Comparison of ENCODE assay signal across 18 cellular contexts in genomic region chr2:170024721-170025120, GRCh38.
DNase-seq lines count a peak whose midpoint lies in the region; ATAC-seq lines count a peak whose summit lies in the region.
"Had no signal": no experiment of that assay in that cellular context is flagged by ENCODE, and none has a peak within 500 bp of the region (broad histone marks: within the 10 kb centered on the region; RNA-seq: fewer than 3 reads in every experiment).

No MANE protein-coding gene starts in this region.

- no peak overlapping the region for H3K4me3 Mint-ChIP-seq in stimulated activated naive B cell treated with anti-CD40 and anti-IgM and Interleukin-4, amounts not matched to agents 10 μg/mL and 1 μg/mL and 100 μg/mL, for 72 hours
- no peak overlapping the region for H3K4me3 Mint-ChIP-seq in activated naive CD8-positive, alpha-beta T cell treated with anti-CD3 and anti-CD28 coated beads for 36 hours
- H3K4me3 Mint-ChIP-seq: activated CD4-positive, alpha-beta T cell treated with anti-CD3 and anti-CD28 coated beads, Interleukin-2, amount 10 ng/mL, durations not matched to agents 7 days and 5 days; activated T-cell treated with anti-CD3 and anti-CD28 coated beads, Interleukin-2, amount 50 U/mL, for 24 hours; naive B cell had no signal

- DNase-seq in GM19238 (ENCODE audit: insufficient read length, low spot score) (peak; percentile 1), sciatic nerve (ENCODE audit: low spot score) (no peak), Right ventricle myocardium inferior (ENCODE audit: missing footprints) (no peak)
- DNase-seq in stimulated activated naive B cell treated with anti-CD40 and anti-IgM and Interleukin-4, amounts not matched to agents 10 μg/mL and 1 μg/mL and 100 μg/mL, for 72 hours, result no peak
- DNase-seq in activated naive CD8-positive, alpha-beta T cell treated with anti-CD3 and anti-CD28 coated beads for 36 hours, result no peak
- DNase-seq: activated CD4-positive, alpha-beta T cell treated with anti-CD3 and anti-CD28 coated beads, Interleukin-2, amount 10 ng/mL, durations not matched to agents 7 days and 5 days; activated T-cell treated with anti-CD3 and anti-CD28 coated beads, Interleukin-2, amount 50 U/mL, for 24 hours; adrenal gland; DMS53; foreskin fibroblast; left ventricle myocardium superior; naive B cell; NCI-H2081 treated with DMSO at 0.1 percent for 48 hours; spleen; T1000 had no signal

- H3K9me3 Mint-ChIP-seq in stimulated activated naive B cell treated with anti-CD40 and anti-IgM and Interleukin-4, amounts not matched to agents 10 μg/mL and 1 μg/mL and 100 μg/mL, for 72 hours, result no peaks in the 10 kb centered on the region
- no peaks in the 10 kb centered on the region for H3K9me3 Mint-ChIP-seq in activated naive CD8-positive, alpha-beta T cell treated with anti-CD3 and anti-CD28 coated beads for 36 hours
- H3K9me3 Mint-ChIP-seq: activated CD4-positive, alpha-beta T cell treated with anti-CD3 and anti-CD28 coated beads, Interleukin-2, amount 10 ng/mL, durations not matched to agents 7 days and 5 days; activated T-cell treated with anti-CD3 and anti-CD28 coated beads, Interleukin-2, amount 50 U/mL, for 24 hours; naive B cell had no signal

- H3K27ac Mint-ChIP-seq in stimulated activated naive B cell treated with anti-CD40 and anti-IgM and Interleukin-4, amounts not matched to agents 10 μg/mL and 1 μg/mL and 100 μg/mL, for 72 hours, result no peak overlapping the region
- H3K27ac Mint-ChIP-seq in activated naive CD8-positive, alpha-beta T cell treated with anti-CD3 and anti-CD28 coated beads for 36 hours, result no peak overlapping the region
- H3K27ac Mint-ChIP-seq: activated CD4-positive, alpha-beta T cell treated with anti-CD3 and anti-CD28 coated beads, Interleukin-2, amount 10 ng/mL, durations not matched to agents 7 days and 5 days; activated T-cell treated with anti-CD3 and anti-CD28 coated beads, Interleukin-2, amount 50 U/mL, for 24 hours; naive B cell; progenitor cell of endocrine pancreas had no signal

- intact Hi-C loops in sciatic nerve (cut with DNase I), result no loop called here
- intact Hi-C loops in Right ventricle myocardium inferior (cut with DNase I), result no loop called here

- peak; percentile 50 for ATAC-seq in HG02571 (IDR thresholded peaks at IDR 0.05; ENCODE audit: unreplicated experiment)
- peak; percentile 67 for ATAC-seq in HG03521 (IDR thresholded peaks at IDR 0.05; ENCODE audit: unreplicated experiment)
- ATAC-seq in stimulated activated naive B cell treated with anti-CD40 and anti-IgM and Interleukin-4, amounts not matched to agents 10 μg/mL and 1 μg/mL and 100 μg/mL, for 72 hours (replicated peaks), result peak; percentile 63 to 80
- ATAC-seq in sciatic nerve, result no peak
- ATAC-seq in Right ventricle myocardium inferior, result no peak
- ATAC-seq: left ventricle myocardium superior had no signal

- peaks cover 15 to 20% of the 10 kb centered on the region in 2 donors for H3K36me3 Mint-ChIP-seq in stimulated activated naive B cell treated with anti-CD40 and anti-IgM and Interleukin-4, amounts not matched to agents 10 μg/mL and 1 μg/mL and 100 μg/mL, for 72 hours
- peaks cover 8% of the 10 kb centered on the region for H3K36me3 Mint-ChIP-seq in activated naive CD8-positive, alpha-beta T cell treated with anti-CD3 and anti-CD28 coated beads for 36 hours

- H3K4me1 Mint-ChIP-seq in stimulated activated naive B cell treated with anti-CD40 and anti-IgM and Interleukin-4, amounts not matched to agents 10 μg/mL and 1 μg/mL and 100 μg/mL, for 72 hours, result no peaks in the 10 kb centered on the region
- H3K4me1 Mint-ChIP-seq in activated naive CD8-positive, alpha-beta T cell treated with anti-CD3 and anti-CD28 coated beads for 36 hours, result no peaks in the 10 kb centered on the region
- H3K4me1 Mint-ChIP-seq: activated CD4-positive, alpha-beta T cell treated with anti-CD3 and anti-CD28 coated beads, Interleukin-2, amount 10 ng/mL, durations not matched to agents 7 days and 5 days; naive B cell had no signal

- H3K27me3 Mint-ChIP-seq in stimulated activated naive B cell treated with anti-CD40 and anti-IgM and Interleukin-4, amounts not matched to agents 10 μg/mL and 1 μg/mL and 100 μg/mL, for 72 hours, result no peaks in the 10 kb centered on the region
- H3K27me3 Mint-ChIP-seq in activated naive CD8-positive, alpha-beta T cell treated with anti-CD3 and anti-CD28 coated beads for 36 hours, result no peaks in the 10 kb centered on the region
- H3K27me3 Mint-ChIP-seq: activated CD4-positive, alpha-beta T cell treated with anti-CD3 and anti-CD28 coated beads, Interleukin-2, amount 10 ng/mL, durations not matched to agents 7 days and 5 days; activated T-cell treated with anti-CD3 and anti-CD28 coated beads, Interleukin-2, amount 50 U/mL, for 24 hours; naive B cell; progenitor cell of endocrine pancreas had no signal

Comparison
In these comparisons a context has a peak if more than half of its experiments do, and no peak if none do; other contexts are left out.
1. ATAC-seq: peak in HG02571 (single experiment), HG03521 (single experiment) and stimulated activated naive B cell treated with anti-CD40 and anti-IgM and Interleukin-4, amounts not matched to agents 10 μg/mL and 1 μg/mL and 100 μg/mL, for 72 hours (2 of 2); none in sciatic nerve (single experiment) and Right ventricle myocardium inferior (single experiment).